8 cellular contexts compared by ENCODE assay signal in the genomic region with DNA sequence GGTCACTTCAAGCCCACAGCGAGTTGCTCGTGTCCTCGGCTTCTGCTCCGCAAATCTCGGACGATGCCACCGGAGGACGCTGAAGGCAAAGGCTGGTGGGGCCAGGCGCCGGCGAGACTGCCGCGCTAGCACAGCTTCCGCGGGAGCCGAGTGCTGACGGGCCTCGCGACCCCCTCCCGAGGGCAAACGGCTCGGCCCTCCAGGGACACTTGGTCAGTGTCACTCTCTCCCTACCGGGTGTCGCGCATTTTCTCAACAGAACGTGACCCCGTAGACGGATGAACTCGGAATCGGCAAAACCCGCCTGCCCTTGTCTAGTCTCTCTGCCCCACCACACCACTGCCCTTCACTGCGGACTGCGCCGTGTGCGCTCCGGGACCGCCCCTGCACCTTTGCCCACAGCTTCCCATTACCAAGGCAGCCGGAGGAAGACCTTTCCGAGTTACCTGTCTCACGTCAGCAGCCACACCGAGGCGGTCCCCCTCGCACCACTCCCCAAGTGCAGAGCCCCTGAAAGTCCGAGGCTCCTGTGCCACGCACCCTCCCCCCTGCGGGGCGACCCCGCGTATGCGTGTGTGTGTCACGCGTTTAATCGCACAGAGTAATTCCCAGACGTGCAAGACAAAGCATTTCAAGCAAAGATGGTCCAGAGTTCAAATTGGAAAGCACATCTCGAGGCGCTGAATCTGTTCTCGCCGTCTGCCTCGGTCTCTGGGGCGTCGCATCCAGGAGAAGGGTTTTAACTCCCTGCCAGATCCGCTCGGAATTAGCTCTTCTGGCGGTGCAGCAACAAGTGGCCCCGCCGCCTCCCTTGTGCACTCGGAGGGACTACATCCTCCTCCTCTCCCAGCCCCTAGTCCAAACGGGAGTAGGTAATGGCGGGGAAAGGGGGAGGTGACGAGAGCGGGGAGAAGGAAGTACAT.
A peak's percentile ranks its signal among the peaks of the same experiment; 100 is the strongest.
DNase-seq lines count a peak whose midpoint lies in the region; ATAC-seq and TF ChIP-seq lines count a peak whose summit lies in the region.

No MANE protein-coding gene starts in this region.

- H3K4me1 ChIP-seq in NT2/D1 (ENCODE audit: insufficient read depth, insufficient read length) (peaks cover 13% of the 10 kb centered on the region), upper lobe of right lung (peaks cover 43% of the 10 kb centered on the region)

- peak overlapping the region; percentile 77 for H3K9ac ChIP-seq in NT2/D1 (ENCODE audit: insufficient read length, low read depth)

- intact Hi-C loops in upper lobe of right lung (cut with DNase I), result no loop called here

- H3K27me3 ChIP-seq in NT2/D1 (ENCODE audit: insufficient read depth, insufficient read length), result peaks cover 85% of the 10 kb centered on the region
- peaks cover 92% of the 10 kb centered on the region for H3K27me3 ChIP-seq in upper lobe of right lung

- H3K4me3 ChIP-seq in AG10803 (ENCODE audit: low read length), result peak overlapping the region; percentile 83
- H3K4me3 ChIP-seq in NT2/D1 (ENCODE audit: insufficient read length, low read depth), result peak overlapping the region; percentile 61
- peak overlapping the region; percentile 65 for H3K4me3 ChIP-seq in coronary artery
- H3K4me3 ChIP-seq in upper lobe of right lung, result peak overlapping the region; percentile 9

- H3K36me3 ChIP-seq in NT2/D1 (ENCODE audit: insufficient read depth, insufficient read length, low read length) (no peaks in the 10 kb centered on the region), upper lobe of right lung (no peaks in the 10 kb centered on the region)

- ATAC-seq in upper lobe of right lung, result peak; percentile 50
- ATAC-seq in GM18502 (IDR thresholded peaks at IDR 0.05; ENCODE audit: poor library complexity, unreplicated experiment), result no peak

- TF ChIP-seq CTCF in AG10803 (conservative IDR thresholded peaks at IDR 0.05; ENCODE audit: low read length), result peak; percentile 41
- peak; percentile 79 for TF ChIP-seq CTCF in GM13976 (IDR thresholded peaks at IDR 0.05; ENCODE audit: borderline replicate concordance, control extremely low read depth, extremely low read depth, insufficient read depth, missing control alignments)
- no peak for TF ChIP-seq CTCF in coronary artery (IDR thresholded peaks at IDR 0.05)
- TF ChIP-seq CTCF in upper lobe of right lung (IDR thresholded peaks at IDR 0.05), result no peak

- H3K27ac ChIP-seq in coronary artery (no peak overlapping the region), upper lobe of right lung (no peak overlapping the region)

- DNase-seq in AG10803 (ENCODE audit: low read depth), result peak; percentile 51
- DNase-seq in GM13976 (ENCODE audit: low spot score), result peak; percentile 71
- peak; percentile 18 for DNase-seq in NT2/D1 (ENCODE audit: low read depth, low spot score)
- no peak for DNase-seq in coronary artery (ENCODE audit: low spot score)
- DNase-seq in medulla oblongata (ENCODE audit: extremely low spot score), result peak; percentile 65
- peak; percentile 71 for DNase-seq in upper lobe of right lung
- DNase-seq in putamen (ENCODE audit: low spot score), result no peak

- H3K9me3 ChIP-seq in NT2/D1 (ENCODE audit: insufficient read depth, low read length), result no peaks in the 10 kb centered on the region; the same call in 1 of the 2 replicates
- no peaks in the 10 kb centered on the region for H3K9me3 ChIP-seq in upper lobe of right lung

- in situ Hi-C loops in GM13976 (cut with MboI; ENCODE audit: low sequenced_read_pairs, unreplicated experiment), result no loop called here

Comparison
In these comparisons a context has a peak if more than half of its experiments do, and no peak if none do; other contexts are left out.
1. DNase-seq: peak in AG10803 (single experiment), GM13976 (single experiment), NT2/D1 (single experiment), medulla oblongata (single experiment) and upper lobe of right lung (single experiment); none in coronary artery (single experiment) and putamen (single experiment).
2. H3K4me3 ChIP-seq: peak in every context shown above with its lines; median percentile 83 in AG10803; 65 in coronary artery; 61 in NT2/D1; 9 in upper lobe of right lung.
3. CTCF ChIP-seq: peak in AG10803 (single experiment) and GM13976 (single experiment); none in coronary artery (single experiment) and upper lobe of right lung (single experiment).